In genomic region chr6:43396408-43397149, GRCh38 we compare ENCODE assay signal across 18 cellular contexts. TPM values are rescaled to one million over a fixed set of nuclear protein-coding genes. Genes with fewer than 3 reads are reported as not detected.
DNase-seq lines count a peak whose midpoint lies in the region; ATAC-seq and TF ChIP-seq lines count a peak whose summit lies in the region.
"Had no signal": no experiment of that assay in that cellular context is flagged by ENCODE, and none has a peak within 500 bp of the region (broad histone marks: within the 10 kb centered on the region; RNA-seq: fewer than 3 reads in every experiment).

No MANE protein-coding gene starts in this region.

- H2AFZ ChIP-seq in neural progenitor cell (replicated peaks): no peak overlapping the region
- H2AFZ ChIP-seq: GM23248 had no signal

- TF ChIP-seq RAD21 in Ishikawa (IDR thresholded peaks at IDR 0.05; ENCODE audit: low read depth): peak; percentile 16; the same call in 1 of the 2 replicates

- BruUV-seq in Caco-2 (replicated peaks; lab: Mats Ljungman, UMichigan): no TSS peak

- H3K27me3 Mint-ChIP-seq in Caco-2 (ENCODE audit: insufficient read depth, unreplicated experiment): no peaks in the 10 kb centered on the region
- H3K27me3 Mint-ChIP-seq in neural progenitor cell (ENCODE audit: insufficient read depth, low read depth): peaks cover 10% of the 10 kb centered on the region

- H3K27me3 ChIP-seq in Caco-2 (replicated peaks; ENCODE audit: control insufficient read depth, insufficient read depth, low read length) (no peaks in the 10 kb centered on the region), lower lobe of right lung (ENCODE audit: low read depth) (no peaks in the 10 kb centered on the region), neural progenitor cell (no peaks in the 10 kb centered on the region)

- H3K4me1 Mint-ChIP-seq in Caco-2 (ENCODE audit: low read depth, unreplicated experiment) (peaks cover 64% of the 10 kb centered on the region), neural progenitor cell (peaks cover 9% of the 10 kb centered on the region)

- intact Hi-C loops in Caco-2 (cut with micrococcal nuclease; ENCODE audit: unreplicated experiment): no loop called here
- intact Hi-C loops in lower lobe of right lung (cut with DNase I): no loop called here

- peaks cover 46% of the 10 kb centered on the region for H3K4me1 ChIP-seq in Caco-2
- peaks cover 4% of the 10 kb centered on the region for H3K4me1 ChIP-seq in lower lobe of right lung
- H3K4me1 ChIP-seq in neural progenitor cell: peaks cover 5% of the 10 kb centered on the region

- H3K27ac ChIP-seq in VCaP: peak overlapping the region; percentile 51
- H3K27ac ChIP-seq in lower lobe of right lung: no peak overlapping the region
- no peak overlapping the region for H3K27ac ChIP-seq in neural progenitor cell
- H3K27ac ChIP-seq: GM23248, left ventricle myocardium inferior had no signal

- H3K9me3 ChIP-seq in Caco-2: no peaks in the 10 kb centered on the region
- no peaks in the 10 kb centered on the region for H3K9me3 ChIP-seq in lower lobe of right lung
- no peaks in the 10 kb centered on the region for H3K9me3 ChIP-seq in neural progenitor cell (ENCODE audit: low read depth)
- H3K9me3 ChIP-seq: left ventricle myocardium inferior had no signal

- POLR2A ChIA-PET in Caco-2 (lab: Charles Lee): no interaction called here

- H3K4me3 Mint-ChIP-seq in Caco-2 (ENCODE audit: unreplicated experiment) (no peak overlapping the region), neural progenitor cell (no peak overlapping the region)
- H3K4me3 Mint-ChIP-seq: activated naive CD4-positive, alpha-beta T cell treated with anti-CD3 and anti-CD28 coated beads for 36 hours; naive thymus-derived CD4-positive, alpha-beta T cell; T-cell had no signal

- peak in 1 of 2 experiments; percentile 45 for DNase-seq in Caco-2
- DNase-seq in lower lobe of right lung: no peak
- no peak for DNase-seq in activated CD4-positive, alpha-beta T cell treated with anti-CD3 and anti-CD28 coated beads, Interleukin-2, amount 50 U/mL, for 1 hour
- no peak for DNase-seq in mesenteric fat pad (ENCODE audit: low spot score)
- no peak for DNase-seq in neural progenitor cell (ENCODE audit: low spot score)
- DNase-seq: activated CD4-positive, CD25-positive, alpha-beta regulatory T cell; activated naive CD4-positive, alpha-beta T cell treated with anti-CD3 and anti-CD28 coated beads for 36 hours; GM23248; naive thymus-derived CD4-positive, alpha-beta T cell; NCI-H1105; NCI-H524 treated with DMSO at 0.1 percent for 48 hours; stimulated activated CD4-positive, alpha-beta T cell treated with anti-CD3 and anti-CD28 coated beads, Interleukin-2, amount 100 ng/mL, for 24 hours; T-cell had no signal

- H3K4me2 ChIP-seq in neural progenitor cell: no peak overlapping the region

- H3K27ac Mint-ChIP-seq in Caco-2 (ENCODE audit: unreplicated experiment) (peak overlapping the region; percentile 41), neural progenitor cell (no peak overlapping the region)
- H3K27ac Mint-ChIP-seq: activated naive CD4-positive, alpha-beta T cell treated with anti-CD3 and anti-CD28 coated beads for 36 hours had no signal

- no peaks in the 10 kb centered on the region for H3F3A ChIP-seq in neural progenitor cell (ENCODE audit: low read depth)

- no peaks in the 10 kb centered on the region for H4K20me1 ChIP-seq in neural progenitor cell (ENCODE audit: low read depth)

- CTCF ChIA-PET in Caco-2 (lab: Charles Lee): interaction anchor here (0.5 to 1.0 kb wide), 2 partner anchors 58 to 60 kb away, joined by 4 to 7 read pairs; no protein-coding TSS in a partner anchor

- TF ChIP-seq CTCF in Caco-2 (IDR thresholded peaks at IDR 0.05; ENCODE audit: insufficient read depth in 1 of 2, low read depth in 1 of 2, low read length in 1 of 2, severe bottlenecking in 1 of 2, unreplicated experiment in 1 of 2): no peak
- no peak for TF ChIP-seq CTCF in VCaP (conservative IDR thresholded peaks at IDR 0.05)
- no peak for TF ChIP-seq CTCF in lower lobe of right lung (IDR thresholded peaks at IDR 0.05)
- no peak for TF ChIP-seq CTCF in neural progenitor cell (IDR thresholded peaks at IDR 0.05)

- no peaks in the 10 kb centered on the region for H3K9me3 Mint-ChIP-seq in Caco-2 (ENCODE audit: unreplicated experiment)
- no peaks in the 10 kb centered on the region for H3K9me3 Mint-ChIP-seq in neural progenitor cell
- H3K9me3 Mint-ChIP-seq: activated naive CD4-positive, alpha-beta T cell treated with anti-CD3 and anti-CD28 coated beads for 36 hours; naive thymus-derived CD4-positive, alpha-beta T cell; T-cell had no signal

- H3K36me3 Mint-ChIP-seq in Caco-2 (ENCODE audit: insufficient read depth, unreplicated experiment) (no peaks in the 10 kb centered on the region), neural progenitor cell (no peaks in the 10 kb centered on the region)
- H3K36me3 Mint-ChIP-seq: naive thymus-derived CD4-positive, alpha-beta T cell; T-cell had no signal

- peak; percentile 49; the same call in 1 of the 2 replicates for TF ChIP-seq EP300 in Ishikawa (IDR thresholded peaks at IDR 0.05; ENCODE audit: borderline replicate concordance)

- ATAC-seq in lower lobe of right lung: peak; percentile 79 to 80
- no peak for ATAC-seq in HG03097 (IDR thresholded peaks at IDR 0.05; ENCODE audit: low FRiP score, unreplicated experiment)
- ATAC-seq: naive thymus-derived CD4-positive, alpha-beta T cell; T-cell had no signal

- no peak overlapping the region for H3K9ac ChIP-seq in neural progenitor cell
- H3K9ac ChIP-seq: GM23248 had no signal

- H3K79me2 ChIP-seq in neural progenitor cell (ENCODE audit: low read depth): no peaks in the 10 kb centered on the region

- H3K4me3 ChIP-seq in Caco-2 (ENCODE audit: low read depth, low read length) (no peak overlapping the region), lower lobe of right lung (no peak overlapping the region), neural progenitor cell (no peak overlapping the region)
- H3K4me3 ChIP-seq: dorsolateral prefrontal cortex, GM23248, left ventricle myocardium inferior had no signal

- H3K36me3 ChIP-seq in Caco-2 (ENCODE audit: control insufficient read depth, insufficient read depth, low read length) (no peaks in the 10 kb centered on the region), lower lobe of right lung (no peaks in the 10 kb centered on the region), neural progenitor cell (no peaks in the 10 kb centered on the region)
- H3K36me3 ChIP-seq: left ventricle myocardium inferior had no signal

TF ChIP-seq in Ishikawa, 13 proteins besides CTCF, POLR2A, EP300 and RAD21 (continues in another document):
- no peak for TF ChIP-seq YY1 (IDR thresholded peaks at IDR 0.05; ENCODE audit: low read depth)
- no peak for TF ChIP-seq TAF1 (IDR thresholded peaks at IDR 0.05; ENCODE audit: low read depth)
- TF ChIP-seq CEBPB (IDR thresholded peaks at IDR 0.05): peak; percentile 48; the same call in 1 of the 2 replicates
- 0 out of 2 replicates have a peak, but pooled peaks have one; percentile 36 for TF ChIP-seq NFIC (IDR thresholded peaks at IDR 0.05)
- no peak for TF ChIP-seq REST (IDR thresholded peaks at IDR 0.05; ENCODE audit: low read depth)
- TF ChIP-seq FOXM1 (IDR thresholded peaks at IDR 0.05; ENCODE audit: borderline replicate concordance, low read depth): no peak
- no peak for TF ChIP-seq ZBTB7A (IDR thresholded peaks at IDR 0.05; ENCODE audit: low read depth)
- no peak for TF ChIP-seq EGR1 (IDR thresholded peaks at IDR 0.05)
- peak; percentile 81 for TF ChIP-seq MAX (IDR thresholded peaks at IDR 0.05)
- peak; percentile 65; the same call in 1 of the 2 replicates for TF ChIP-seq TCF12 (IDR thresholded peaks at IDR 0.05; ENCODE audit: low read depth)
- TF ChIP-seq TEAD4 (IDR thresholded peaks at IDR 0.05): peak; percentile 57

RNA-seq across cellular contexts. Expression of gene ZNF318, which starts 27.1 kb away (rescaled TPM):
- total RNA-seq in Caco-2 (2022) (11.2 and 11.7 TPM in 2 replicates), lower lobe of right lung (18.3 TPM), mesenteric fat pad (16.1 TPM), neural progenitor cell (ENCODE audit: low replicate concordance) (17.6 TPM in 2 replicates)

RNA-seq across cellular contexts. Expression of gene ABCC10, which starts 30.8 kb away (rescaled TPM):
- total RNA-seq in Caco-2 (2022): 40.1 and 45.1 TPM in 2 replicates
- total RNA-seq in lower lobe of right lung: 34.4 TPM
- 22.0 TPM for total RNA-seq in mesenteric fat pad
- 10.1 and 14.6 TPM in 2 replicates for total RNA-seq in neural progenitor cell (ENCODE audit: low replicate concordance)

RNA-seq across cellular contexts. Expression of gene DLK2, which starts 58.8 kb away (rescaled TPM):
- total RNA-seq in Caco-2 (2022): 0.75 and 1.2 TPM in 2 replicates
- total RNA-seq in lower lobe of right lung: 0.53 TPM
- total RNA-seq in mesenteric fat pad: not detected
- 1.1 TPM in 1 of 2 replicates, not detected in the other for total RNA-seq in neural progenitor cell (ENCODE audit: low replicate concordance)
